Comparison of ENCODE assay signal across 12 cellular contexts in the genomic region with DNA sequence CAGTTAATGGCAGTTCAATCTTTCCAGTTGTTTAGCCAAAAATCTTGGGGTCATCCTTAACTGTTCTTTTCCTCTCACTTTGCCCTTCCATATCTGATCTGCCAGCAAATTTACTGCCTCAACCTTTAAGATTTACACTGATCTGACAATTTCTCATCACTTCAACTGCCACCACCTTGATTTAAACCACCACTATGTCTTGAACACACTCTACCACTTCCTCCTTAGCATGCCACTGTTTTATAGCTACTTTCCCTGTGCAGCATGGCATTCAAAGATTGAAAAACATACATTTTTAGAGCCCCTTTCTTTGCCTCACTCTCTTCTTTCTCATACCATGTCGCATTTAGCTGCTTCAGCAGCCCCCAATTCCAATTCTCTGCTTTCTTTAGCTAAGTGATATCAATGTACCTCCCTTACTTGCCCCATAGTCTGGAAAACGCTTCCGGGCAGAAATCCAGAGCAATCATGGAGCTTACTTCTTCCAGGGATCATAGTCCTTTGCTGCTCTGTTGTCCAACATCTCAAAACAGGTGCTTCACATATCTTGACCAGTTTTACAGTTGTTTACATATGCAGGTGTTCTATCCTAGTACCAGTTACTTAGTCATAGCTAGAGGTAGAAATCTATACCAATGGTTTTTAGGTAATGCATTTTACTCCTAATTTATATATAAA. TPM values are rescaled to one million over a fixed set of nuclear protein-coding genes. Genes with fewer than 3 reads are reported as not detected.
DNase-seq lines count a peak whose midpoint lies in the region; ATAC-seq lines count a peak whose summit lies in the region.
"Had no signal": no experiment of that assay in that cellular context is flagged by ENCODE, and none has a peak within 500 bp of the region (broad histone marks: within the 10 kb centered on the region; RNA-seq: fewer than 3 reads in every experiment).

No MANE protein-coding gene starts in this region.

- H3K4me3 Mint-ChIP-seq in CD4-positive, CD25-positive, alpha-beta regulatory T cell, result peak overlapping the region; percentile 2 to 71 (median 56)
- H3K4me3 Mint-ChIP-seq: HFFc6 had no signal

- no peaks in the 10 kb centered on the region for H3K9me3 ChIP-seq in CD4-positive, CD25-positive, alpha-beta regulatory T cell (ENCODE audit: control insufficient read depth in 2 of 2, low read length in 2 of 2)

- peak overlapping the region; percentile 81 to 93 (median 92) for H3K27ac Mint-ChIP-seq in CD4-positive, CD25-positive, alpha-beta regulatory T cell
- H3K27ac Mint-ChIP-seq in activated naive CD4-positive, alpha-beta T cell treated with anti-CD3 and anti-CD28 coated beads, Interleukin-2, amount 50 U/mL, for 72 hours, result peak overlapping the region; percentile 92 to 94
- H3K27ac Mint-ChIP-seq: HFFc6 had no signal

- peak overlapping the region; percentile 67 for H3K27ac ChIP-seq in CD4-positive, CD25-positive, alpha-beta regulatory T cell (ENCODE audit: insufficient read depth, low read length, poor library complexity, severe bottlenecking)
- H3K27ac ChIP-seq: BLaER1 treated with 17β-estradiol and CSF1 and Interleukin-3, amounts not matched to agents 10 nM and 100 nM had no signal

- peaks cover 12 to 27% (median 25%) of the 10 kb centered on the region in 4 donors for H3K4me1 Mint-ChIP-seq in CD4-positive, CD25-positive, alpha-beta regulatory T cell

- no peaks in the 10 kb centered on the region for H3K27me3 ChIP-seq in CD4-positive, CD25-positive, alpha-beta regulatory T cell (ENCODE audit: control insufficient read depth, insufficient read depth, low read length)
- H3K27me3 ChIP-seq: BLaER1 treated with 17β-estradiol and CSF1 and Interleukin-3, amounts not matched to agents 10 nM and 100 nM had no signal

- peaks cover 4% of the 10 kb centered on the region for H3K36me3 ChIP-seq in CD4-positive, CD25-positive, alpha-beta regulatory T cell (ENCODE audit: control insufficient read depth, insufficient read depth, low read length)

- H3K9me3 Mint-ChIP-seq in CD4-positive, CD25-positive, alpha-beta regulatory T cell, result peaks cover 0 to 10% (median 1%) of the 10 kb centered on the region in 7 donors
- peaks cover 5 to 21% of the 10 kb centered on the region in 2 donors for H3K9me3 Mint-ChIP-seq in activated naive CD4-positive, alpha-beta T cell treated with anti-CD3 and anti-CD28 coated beads, Interleukin-2, amount 50 U/mL, for 72 hours
- H3K9me3 Mint-ChIP-seq: HFFc6 had no signal

- no peaks in the 10 kb centered on the region for H3K27me3 Mint-ChIP-seq in CD4-positive, CD25-positive, alpha-beta regulatory T cell

- H3K36me3 Mint-ChIP-seq in CD4-positive, CD25-positive, alpha-beta regulatory T cell, result peaks cover 23% of the 10 kb centered on the region
- peaks cover 20 to 68% of the 10 kb centered on the region in 2 donors for H3K36me3 Mint-ChIP-seq in activated naive CD4-positive, alpha-beta T cell treated with anti-CD3 and anti-CD28 coated beads, Interleukin-2, amount 50 U/mL, for 72 hours

- peaks cover 12% of the 10 kb centered on the region for H3K4me1 ChIP-seq in CD4-positive, CD25-positive, alpha-beta regulatory T cell (ENCODE audit: control insufficient read depth, insufficient read depth, low read length, poor library complexity, severe bottlenecking)

- DNase-seq in CD4-positive, CD25-positive, alpha-beta regulatory T cell, result peak in 2 of 3 donors; percentile 30 to 71
- no peak for DNase-seq in activated naive CD4-positive, alpha-beta T cell treated with anti-CD3 and anti-CD28 coated beads, Interleukin-2, amount 50 U/mL, for 72 hours (ENCODE audit: low spot score in 2 of 2)
- DNase-seq in NCI-H1694 treated with DMSO at 0.1 percent for 48 hours (lab: John Stamatoyannopoulos, UW) (no peak), NCI-H2171 (lab: John Stamatoyannopoulos, UW) (no peak)
- DNase-seq in stimulated activated CD4-positive, alpha-beta T cell treated with anti-CD3 and anti-CD28 coated beads, Interleukin-2, amount 100 ng/mL, for 24 hours, result no peak
- DNase-seq in effector CD8-positive, alpha-beta T cell (lab: John Stamatoyannopoulos, UW), result no peak
- DNase-seq: foreskin melanocyte, HFFc6, NCI-H446 treated with DMSO at 0.1 percent for 48 hours had no signal

- peak overlapping the region; percentile 57 for H3K4me3 ChIP-seq in CD4-positive, CD25-positive, alpha-beta regulatory T cell (ENCODE audit: low read depth, low read length)
- H3K4me3 ChIP-seq: BLaER1 treated with 17β-estradiol and CSF1 and Interleukin-3, amounts not matched to agents 10 nM and 100 nM had no signal

- peak; percentile 63 to 70 for ATAC-seq in CD4-positive, CD25-positive, alpha-beta regulatory T cell (ENCODE audit: low read depth in 2 of 2)
- ATAC-seq in GM19328 (IDR thresholded peaks at IDR 0.05; ENCODE audit: unreplicated experiment), result peak; percentile 31
- peak; percentile 32 for ATAC-seq in HG03097 (IDR thresholded peaks at IDR 0.05; ENCODE audit: low FRiP score, unreplicated experiment)
- peak; percentile 46 to 49 for ATAC-seq in activated naive CD4-positive, alpha-beta T cell treated with anti-CD3 and anti-CD28 coated beads, Interleukin-2, amount 50 U/mL, for 72 hours

RNA-seq across cellular contexts. Expression of a gene that starts 10.9 kb away (rescaled TPM):
- total RNA-seq in CD4-positive, CD25-positive, alpha-beta regulatory T cell, result 19.2 TPM
- polyA plus RNA-seq in CD4-positive, CD25-positive, alpha-beta regulatory T cell, result 1 to 10 TPM; 1.1 to 3.2 (median 1.8) TPM
- total RNA-seq in activated naive CD4-positive, alpha-beta T cell treated with anti-CD3 and anti-CD28 coated beads, Interleukin-2, amount 50 U/mL, for 72 hours, result 10 to 100 TPM; 40.2 to 52.1 TPM

Comparison
In these comparisons a context has a peak if more than half of its experiments do, and no peak if none do; other contexts are left out.
1. DNase-seq: peak in CD4-positive, CD25-positive, alpha-beta regulatory T cell (2 of 3); none in activated naive CD4-positive, alpha-beta T cell treated with anti-CD3 and anti-CD28 coated beads, Interleukin-2, amount 50 U/mL, for 72 hours (0 of 2), NCI-H1694 treated with DMSO at 0.1 percent for 48 hours (single experiment), stimulated activated CD4-positive, alpha-beta T cell treated with anti-CD3 and anti-CD28 coated beads, Interleukin-2, amount 100 ng/mL, for 24 hours (0 of 2), NCI-H2171 (single experiment) and effector CD8-positive, alpha-beta T cell (single experiment).
2. Peak in every context shown above with its lines, with median percentiles within 50 percentile points of each other: ATAC-seq.